In genomic region chr19:3572855-3573161, GRCh38 we compare ENCODE assay signal across 8 cellular contexts. TPM values are rescaled to one million over a fixed set of nuclear protein-coding genes. Genes with fewer than 3 reads are reported as not detected.
A peak's percentile ranks its signal among the peaks of the same experiment; 100 is the strongest.
DNase-seq lines count a peak whose midpoint lies in the region; ATAC-seq and TF ChIP-seq lines count a peak whose summit lies in the region.

Gene HMG20B, plus strand, starts transcription at chr19:3572944. Its CDS starts 366 bp downstream, at chr19:3573310.

- ATAC-seq in GM18520 (IDR thresholded peaks at IDR 0.05; ENCODE audit: unreplicated experiment) = no peak

- H3K9me3 ChIP-seq in subcutaneous abdominal adipose tissue (ENCODE audit: control insufficient read depth in 5 of 5, low read length in 5 of 5) = no peaks in the 10 kb centered on the region

- intact Hi-C loops in T-helper 2 cell treated with Interferon-gamma antibody and Interleukin-4, amounts not matched to agents 100 ng/mL and 5 ng/mL, for 36 hours (cut with micrococcal nuclease) = loop anchor here (1.0 to 10.0 kb wide), 4 partner anchors 16 to 492 kb away; partner anchors contain the start of genes FZR1, MFSD12 and ZBTB7A

- H3K4me3 ChIP-seq in astrocyte of the spinal cord (ENCODE audit: low read depth, low read length) (peak within 1 kb of the TSS; percentile 82), kidney epithelial cell (ENCODE audit: low read depth, low read length) (peak within 1 kb of the TSS; percentile 77), subcutaneous abdominal adipose tissue (ENCODE audit: low read depth in 1 of 5, low read length in 5 of 5) (peak within 1 kb of the TSS; percentile 71 to 83 (median 82))

- H3K27me3 ChIP-seq in kidney epithelial cell (ENCODE audit: control insufficient read depth, insufficient read depth, low read length) = no peaks in the 10 kb centered on the region
- H3K27me3 ChIP-seq in subcutaneous abdominal adipose tissue (ENCODE audit: control insufficient read depth in 5 of 5, insufficient read depth in 4 of 5, low read length in 5 of 5) = no peaks in the 10 kb centered on the region

- H3K27ac ChIP-seq in subcutaneous abdominal adipose tissue (ENCODE audit: low read depth, low read length) = no peak within 1 kb of the TSS

- TF ChIP-seq CTCF in astrocyte of the spinal cord (IDR thresholded peaks at IDR 0.05; ENCODE audit: low read depth, low read length) = no peak
- no peak for TF ChIP-seq CTCF in kidney epithelial cell (IDR thresholded peaks at IDR 0.05; ENCODE audit: insufficient read depth, low read length, poor library complexity, severe bottlenecking)

- peaks cover 4 to 31% (median 28%) of the 10 kb centered on the region in 5 donors for H3K4me1 ChIP-seq in subcutaneous abdominal adipose tissue (ENCODE audit: control insufficient read depth in 5 of 5, insufficient read depth in 5 of 5, low read length in 5 of 5)

- DNase-seq in T-helper 2 cell = no peak
- no peak for DNase-seq in astrocyte of the spinal cord (ENCODE audit: low read depth, low spot score)
- DNase-seq in kidney epithelial cell (ENCODE audit: low read depth) = no peak
- DNase-seq in D341Med (ENCODE audit: low spot score) = no peak
- no peak for DNase-seq in 8988T

- H3K36me3 ChIP-seq in kidney epithelial cell (ENCODE audit: control insufficient read depth, insufficient read depth, low read length) (no peaks in the 10 kb centered on the region), subcutaneous abdominal adipose tissue (ENCODE audit: control insufficient read depth in 5 of 5, insufficient read depth in 5 of 5, low read length in 5 of 5) (peaks cover 0 to 15% (median 5%) of the 10 kb centered on the region in 5 donors)

- H3K9ac ChIP-seq in subcutaneous abdominal adipose tissue (ENCODE audit: low read length in 5 of 5) = peak within 1 kb of the TSS in 4 of 5 donors; percentile 60 to 80 (median 72)

- in situ Hi-C loops in astrocyte of the spinal cord (cut with HindIII; ENCODE audit: low sequenced_read_pairs) = no loop called here

RNA-seq across cellular contexts. Expression of gene HMG20B, which starts in this region (rescaled TPM):
- total RNA-seq in T-helper 2 cell treated with Interferon-gamma antibody and Interleukin-4, amounts not matched to agents 100 ng/mL and 5 ng/mL, for 36 hours = 38.7 and 41.0 TPM in 2 replicates
- 77.8 and 84.5 TPM in 2 replicates for total RNA-seq in kidney epithelial cell
